Comparison of ENCODE assay signal across 8 cellular contexts in genomic region chr13:113029487-113030258, GRCh38.
A peak's percentile ranks its signal among the peaks of the same experiment; 100 is the strongest.
DNase-seq lines count a peak whose midpoint lies in the region; ATAC-seq and TF ChIP-seq lines count a peak whose summit lies in the region.

No MANE protein-coding gene starts in this region.

- no peak overlapping the region for H3K27ac ChIP-seq in CD4-positive, CD25-positive, alpha-beta regulatory T cell (ENCODE audit: insufficient read depth, low read length, poor library complexity, severe bottlenecking)
- H3K27ac ChIP-seq in HCT116 (ENCODE audit: low read depth, low read length) (no peak overlapping the region), thyroid gland (no peak overlapping the region)

- H3K9me3 ChIP-seq in CD4-positive, CD25-positive, alpha-beta regulatory T cell (ENCODE audit: control insufficient read depth in 2 of 2, low read length in 2 of 2), result no peaks in the 10 kb centered on the region
- H3K9me3 ChIP-seq in HCT116 (ENCODE audit: control insufficient read depth in 1 of 2, insufficient read depth in 1 of 2, low read depth in 1 of 2, low read length in 2 of 2), result no peaks in the 10 kb centered on the region
- H3K9me3 ChIP-seq in thyroid gland, result no peaks in the 10 kb centered on the region

- no peak overlapping the region for H3K4me2 ChIP-seq in HCT116 (ENCODE audit: low read length)

- H3K27me3 Mint-ChIP-seq in CD4-positive, CD25-positive, alpha-beta regulatory T cell, result no peaks in the 10 kb centered on the region
- H3K27me3 Mint-ChIP-seq in naive thymus-derived CD8-positive, alpha-beta T cell, result no peaks in the 10 kb centered on the region

- no peaks in the 10 kb centered on the region for H3K79me2 ChIP-seq in HCT116 (ENCODE audit: insufficient read depth, low read length)

- H3K9me3 Mint-ChIP-seq in CD4-positive, CD25-positive, alpha-beta regulatory T cell, result no peaks in the 10 kb centered on the region
- H3K9me3 Mint-ChIP-seq in naive thymus-derived CD8-positive, alpha-beta T cell, result peaks cover 0 to 2% (median 0%) of the 10 kb centered on the region in 9 donors

- DNase-seq in CD4-positive, CD25-positive, alpha-beta regulatory T cell, result peak; percentile 10 to 18 (median 13)
- DNase-seq in HCT116 (ENCODE audit: low read depth, low spot score) (no peak), cerebellum (ENCODE audit: low spot score) (peak; percentile 66), thyroid gland (peak; percentile 16 to 32), epidermal melanocyte (ENCODE audit: insufficient read length, low spot score) (no peak)
- DNase-seq in activated CD4-positive, alpha-beta T cell treated with anti-CD3 and anti-CD28 coated beads for 1 hour, result peak; percentile 39
- peak; percentile 23 to 72 (median 50) for DNase-seq in naive thymus-derived CD8-positive, alpha-beta T cell

- no peak overlapping the region for H3K27ac Mint-ChIP-seq in CD4-positive, CD25-positive, alpha-beta regulatory T cell
- H3K27ac Mint-ChIP-seq in naive thymus-derived CD8-positive, alpha-beta T cell, result no peak overlapping the region

- WGBS in thyroid gland, 2 donors, result 44 to 71% methylated on average over 13 to 21 of the region's 23 CpGs

- no peak for TF ChIP-seq POLR2A in HCT116 (IDR thresholded peaks at IDR 0.05; ENCODE audit: borderline replicate concordance, extremely low read depth, insufficient read depth, insufficient read length)
- TF ChIP-seq POLR2A in thyroid gland (IDR thresholded peaks at IDR 0.05), result no peak

- H3K9me2 ChIP-seq in HCT116 (ENCODE audit: insufficient read depth), result no peaks in the 10 kb centered on the region

- no peak overlapping the region for H3K9ac ChIP-seq in HCT116 (ENCODE audit: low read length)

- no TSS peak for BruUV-seq in HCT116 (replicated peaks; lab: Mats Ljungman, UMichigan)

- ATAC-seq in CD4-positive, CD25-positive, alpha-beta regulatory T cell (ENCODE audit: low read depth in 2 of 2), result no peak
- ATAC-seq in HCT116, result peak; percentile 85
- ATAC-seq in naive thymus-derived CD8-positive, alpha-beta T cell, result peak; percentile 45 to 64
- ATAC-seq in HG02642 (IDR thresholded peaks at IDR 0.05; ENCODE audit: poor library complexity, unreplicated experiment), result no peak

- TF ChIP-seq CTCF in HCT116 (IDR thresholded peaks at IDR 0.05 in 2 of 3, conservative IDR thresholded peaks at IDR 0.05 in 1 of 3; ENCODE audit: borderline replicate concordance in 1 of 3, insufficient read depth in 1 of 3, low read depth in 2 of 3, low read length in 2 of 3) (peak; percentile 77 to 98 (median 98); a peak in 5 of 6 replicates), thyroid gland (IDR thresholded peaks at IDR 0.05) (peak; percentile 57 to 83 (median 70))

- H3K4me3 Mint-ChIP-seq in CD4-positive, CD25-positive, alpha-beta regulatory T cell, result no peak overlapping the region
- no peak overlapping the region for H3K4me3 Mint-ChIP-seq in naive thymus-derived CD8-positive, alpha-beta T cell

- no peaks in the 10 kb centered on the region for H3K4me1 ChIP-seq in CD4-positive, CD25-positive, alpha-beta regulatory T cell (ENCODE audit: control insufficient read depth, insufficient read depth, low read length, poor library complexity, severe bottlenecking)
- H3K4me1 ChIP-seq in HCT116 (ENCODE audit: control insufficient read depth in 1 of 2, insufficient read depth in 2 of 2, low read length in 2 of 2) (no peaks in the 10 kb centered on the region), thyroid gland (no peaks in the 10 kb centered on the region)

- H3K4me3 ChIP-seq in CD4-positive, CD25-positive, alpha-beta regulatory T cell (ENCODE audit: low read depth, low read length), result no peak overlapping the region
- no peak overlapping the region for H3K4me3 ChIP-seq in HCT116 (replicated peaks in 1 of 2; ENCODE audit: low read depth in 1 of 2, low read length in 2 of 2)
- no peak overlapping the region for H3K4me3 ChIP-seq in thyroid gland (replicated peaks in 1 of 3)

- peaks cover 0 to 3% (median 1%) of the 10 kb centered on the region in 4 donors for H3K4me1 Mint-ChIP-seq in CD4-positive, CD25-positive, alpha-beta regulatory T cell
- peaks cover 0 to 12% (median 2%) of the 10 kb centered on the region in 4 donors for H3K4me1 Mint-ChIP-seq in naive thymus-derived CD8-positive, alpha-beta T cell

- CTCF ChIA-PET in HCT116 (lab: Charles Lee), result interaction anchor here (0.6 to 2.0 kb wide), 5 partner anchors 86 to 422 kb away, joined by 3 to 20 read pairs (median 3); no protein-coding TSS in a partner anchor

- RAD21 ChIA-PET in HCT116 (lab: Charles Lee; ENCODE audit: low non-redundant PET in 1 of 2, low total read pairs in 2 of 2, uncharacterized antibody in 2 of 2, unreplicated experiment in 2 of 2), result interaction anchor here in 1 of 2 experiments (0.6 kb wide), 1 partner anchor 343 kb away, joined by 3 read pairs; no protein-coding TSS in a partner anchor

- no peaks in the 10 kb centered on the region for H3K27me3 ChIP-seq in CD4-positive, CD25-positive, alpha-beta regulatory T cell (ENCODE audit: control insufficient read depth, insufficient read depth, low read length)
- H3K27me3 ChIP-seq in HCT116 (ENCODE audit: insufficient read depth, low read length) (no peaks in the 10 kb centered on the region), thyroid gland (no peaks in the 10 kb centered on the region)

- no peaks in the 10 kb centered on the region for H4K20me1 ChIP-seq in HCT116 (ENCODE audit: insufficient read depth)

- intact Hi-C loops in HCT116 (cut with micrococcal nuclease), result loop anchor here (1.0 to 10.0 kb wide), 2 partner anchors 87 to 365 kb away; no protein-coding TSS in a partner anchor
- intact Hi-C loops in thyroid gland (cut with DNase I), result no loop called here

- POLR2A ChIA-PET in HCT116 (lab: Charles Lee), result no interaction called here
- POLR2A ChIA-PET in naive thymus-derived CD8-positive, alpha-beta T cell (lab: Charles Lee), result interaction anchor here (1.4 kb wide), 1 partner anchor 87 kb away, joined by 5 read pairs; no protein-coding TSS in a partner anchor

- peak; percentile 79 for TF ChIP-seq RAD21 in HCT116 (IDR thresholded peaks at IDR 0.05; ENCODE audit: low read depth)

- no peaks in the 10 kb centered on the region for H3K36me3 ChIP-seq in CD4-positive, CD25-positive, alpha-beta regulatory T cell (ENCODE audit: control insufficient read depth, insufficient read depth, low read length)
- H3K36me3 ChIP-seq in HCT116 (ENCODE audit: control insufficient read depth in 1 of 2, insufficient read depth in 2 of 2, low read length in 2 of 2), result no peaks in the 10 kb centered on the region
- H3K36me3 ChIP-seq in thyroid gland, result peaks cover 0 to 6% of the 10 kb centered on the region in 2 donors

- peaks cover 4% of the 10 kb centered on the region for H3K36me3 Mint-ChIP-seq in CD4-positive, CD25-positive, alpha-beta regulatory T cell
- peaks cover 0 to 3% (median 0%) of the 10 kb centered on the region in 3 donors for H3K36me3 Mint-ChIP-seq in naive thymus-derived CD8-positive, alpha-beta T cell

- no peak overlapping the region for H2AFZ ChIP-seq in HCT116 (ENCODE audit: low read depth, low read length, poor library complexity, severe bottlenecking)

TF ChIP-seq in HCT116, 20 proteins besides CTCF, POLR2A, EP300 and RAD21:
- TF ChIP-seq YY1 (IDR thresholded peaks at IDR 0.05; ENCODE audit: extremely low read depth, insufficient replicate concordance, low read depth, low read length) (no peak), SIN3A (IDR thresholded peaks at IDR 0.05; ENCODE audit: low read depth) (no peak), ATF3 (IDR thresholded peaks at IDR 0.05) (no peak), TCF7L2 (IDR thresholded peaks at IDR 0.05; ENCODE audit: borderline replicate concordance, extremely low read depth, insufficient read depth, insufficient read length) (no peak), EZH2phosphoT487 (IDR thresholded peaks at IDR 0.05; ENCODE audit: borderline replicate concordance) (no peak), ZFX (IDR thresholded peaks at IDR 0.05) (no peak), SP1 (IDR thresholded peaks at IDR 0.05; ENCODE audit: low read depth) (no peak), FOSL1 (IDR thresholded peaks at IDR 0.05; ENCODE audit: low read depth) (no peak)

Comparison
In these comparisons a context has a peak if more than half of its experiments do, and no peak if none do; other contexts are left out.
1. ATAC-seq: peak in HCT116 (single experiment) and naive thymus-derived CD8-positive, alpha-beta T cell (2 of 2); none in CD4-positive, CD25-positive, alpha-beta regulatory T cell (0 of 2) and HG02642 (single experiment).
2. DNase-seq: peak in CD4-positive, CD25-positive, alpha-beta regulatory T cell (3 of 3), activated CD4-positive, alpha-beta T cell treated with anti-CD3 and anti-CD28 coated beads for 1 hour (single experiment), cerebellum (single experiment), naive thymus-derived CD8-positive, alpha-beta T cell (10 of 10) and thyroid gland (2 of 2); none in HCT116 (single experiment) and epidermal melanocyte (single experiment).